ENCODE assay signal across 9 cellular contexts in genomic region chr6:137571854-137572253, GRCh38.
DNase-seq lines count a peak whose midpoint lies in the region; ATAC-seq and TF ChIP-seq lines count a peak whose summit lies in the region.
"Had no signal": no experiment of that assay in that cellular context is flagged by ENCODE, and none has a peak within 500 bp of the region (broad histone marks: within the 10 kb centered on the region; RNA-seq: fewer than 3 reads in every experiment).

No MANE protein-coding gene starts in this region.

- H3K4me1 ChIP-seq in GM23338 (ENCODE audit: insufficient read depth) (no peaks in the 10 kb centered on the region), PC-9 (replicated peaks; ENCODE audit: insufficient read depth) (no peaks in the 10 kb centered on the region)

- no peak overlapping the region for H2AFZ ChIP-seq in GM23338
- no peak overlapping the region for H2AFZ ChIP-seq in PC-9

- peaks cover 17% of the 10 kb centered on the region for H3K4me1 Mint-ChIP-seq in GM23338

- CTCF ChIA-PET in PC-9 (lab: Charles Lee): no interaction called here

- no peaks in the 10 kb centered on the region for H3K27me3 ChIP-seq in GM23338 (ENCODE audit: insufficient read depth)
- H3K27me3 ChIP-seq in PC-9 (ENCODE audit: insufficient read depth, low read depth): peaks cover 4% of the 10 kb centered on the region; the same call in 1 of the 2 replicates

- H3K4me2 ChIP-seq in GM23338 (no peak overlapping the region), PC-9 (no peak overlapping the region)

- ATAC-seq in GM23338 (peak; percentile 76), HG03469 (IDR thresholded peaks at IDR 0.05; ENCODE audit: unreplicated experiment) (no peak)

- peaks cover 1% of the 10 kb centered on the region for H3K27me3 Mint-ChIP-seq in GM23338 (ENCODE audit: insufficient read depth, low read depth, poor library complexity)

- H3K9me3 Mint-ChIP-seq in GM23338: no peaks in the 10 kb centered on the region

- intact Hi-C loops in PC-9 (cut with micrococcal nuclease; ENCODE audit: unreplicated experiment): no loop called here

- no peak overlapping the region for H3K4me3 ChIP-seq in GM23338
- H3K4me3 ChIP-seq in PC-9: no peak overlapping the region
- H3K4me3 ChIP-seq: thoracic aorta had no signal

- TF ChIP-seq CTCF in GM23338 (conservative IDR thresholded peaks at IDR 0.05; ENCODE audit: low read depth in 2 of 2) (peak; percentile 62 to 67), PC-9 (conservative IDR thresholded peaks at IDR 0.05) (peak; percentile 88)

- H3K9me3 ChIP-seq in PC-9 (ENCODE audit: insufficient read depth, low read depth): no peaks in the 10 kb centered on the region
- H3K9me3 ChIP-seq: thoracic aorta had no signal

- H3K9me2 ChIP-seq in GM23338 (ENCODE audit: insufficient read depth): no peaks in the 10 kb centered on the region
- H3K9me2 ChIP-seq in PC-9 (ENCODE audit: insufficient read depth): no peaks in the 10 kb centered on the region

- H4K20me1 ChIP-seq in GM23338 (replicated peaks; ENCODE audit: insufficient read depth) (no peaks in the 10 kb centered on the region), PC-9 (ENCODE audit: insufficient read depth) (no peaks in the 10 kb centered on the region)

- POLR2A ChIA-PET in PC-9 (lab: Charles Lee; ENCODE audit: unreplicated experiment): no interaction called here

- no peaks in the 10 kb centered on the region for H3F3A ChIP-seq in GM23338 (replicated peaks; ENCODE audit: low read depth)
- H3F3A ChIP-seq in PC-9 (ENCODE audit: insufficient read depth, low read depth): no peaks in the 10 kb centered on the region

- no peak overlapping the region for H3K27ac Mint-ChIP-seq in GM23338

- no TSS peak for BruUV-seq in PC-9 (replicated peaks; lab: Mats Ljungman, UMichigan)

- H3K27ac ChIP-seq in GM23338 (ENCODE audit: low read depth): no peak overlapping the region
- no peak overlapping the region for H3K27ac ChIP-seq in PC-9
- H3K27ac ChIP-seq: thoracic aorta had no signal

- peak; percentile 80 for DNase-seq in DMS 273 (lab: John Stamatoyannopoulos, UW; ENCODE audit: unreplicated experiment)
- DNase-seq in GM23338 (ENCODE audit: low spot score): peak; percentile 76
- DNase-seq in PC-9: peak in 1 of 2 experiments; percentile 21
- DNase-seq in activated effector memory CD4-positive, alpha-beta T cell treated with Interleukin-2 at 50 U/mL for 16 hours: peak; percentile 53
- DNase-seq in iris pigment epithelial cell (ENCODE audit: low read depth): peak; percentile 21
- DNase-seq in stimulated activated CD8-positive, alpha-beta memory T cell treated with anti-CD3 and anti-CD28 coated beads, Interleukin-4, amount 100 ng/mL, for 48 hours: peak; percentile 85
- DNase-seq in NCI-H2227 (lab: John Stamatoyannopoulos, UW; ENCODE audit: unreplicated experiment): no peak

- no peak overlapping the region for H3K4me3 Mint-ChIP-seq in GM23338

- H3K36me3 Mint-ChIP-seq in GM23338 (ENCODE audit: low read depth): no peaks in the 10 kb centered on the region

- H3K79me2 ChIP-seq in GM23338 (replicated peaks; ENCODE audit: insufficient read depth): no peaks in the 10 kb centered on the region
- no peaks in the 10 kb centered on the region for H3K79me2 ChIP-seq in PC-9 (ENCODE audit: low read depth)

- H3K36me3 ChIP-seq in GM23338 (ENCODE audit: insufficient read depth): no peaks in the 10 kb centered on the region
- no peaks in the 10 kb centered on the region for H3K36me3 ChIP-seq in PC-9 (ENCODE audit: low read depth)
- H3K36me3 ChIP-seq: thoracic aorta had no signal

TF ChIP-seq in GM23338, 12 proteins besides CTCF, POLR2A, EP300 and RAD21 (continues in another document):
- TF ChIP-seq NANOG (IDR thresholded peaks at IDR 0.05; ENCODE audit: borderline replicate concordance): no peak
- no peak for TF ChIP-seq ZNF462 (CRISPR knock-in tag; IDR thresholded peaks at IDR 0.05)
- TF ChIP-seq ZNF331 (CRISPR knock-in tag; IDR thresholded peaks at IDR 0.05; ENCODE audit: low read depth): no peak
- TF ChIP-seq ZNF114 (CRISPR knock-in tag; IDR thresholded peaks at IDR 0.05): no peak
- no peak for TF ChIP-seq JUNB (IDR thresholded peaks at IDR 0.05; ENCODE audit: unreplicated experiment)
- no peak for TF ChIP-seq POLR2AphosphoS5 (IDR thresholded peaks at IDR 0.05; ENCODE audit: low read depth)
- TF ChIP-seq EZH2 (IDR thresholded peaks at IDR 0.05; ENCODE audit: low read depth, unreplicated experiment): no peak
- no peak for TF ChIP-seq REST (IDR thresholded peaks at IDR 0.05; ENCODE audit: unreplicated experiment)
- no peak for TF ChIP-seq CREB1 (CRISPR knock-in tag; IDR thresholded peaks at IDR 0.05; ENCODE audit: low read depth)
